In the genomic region with DNA sequence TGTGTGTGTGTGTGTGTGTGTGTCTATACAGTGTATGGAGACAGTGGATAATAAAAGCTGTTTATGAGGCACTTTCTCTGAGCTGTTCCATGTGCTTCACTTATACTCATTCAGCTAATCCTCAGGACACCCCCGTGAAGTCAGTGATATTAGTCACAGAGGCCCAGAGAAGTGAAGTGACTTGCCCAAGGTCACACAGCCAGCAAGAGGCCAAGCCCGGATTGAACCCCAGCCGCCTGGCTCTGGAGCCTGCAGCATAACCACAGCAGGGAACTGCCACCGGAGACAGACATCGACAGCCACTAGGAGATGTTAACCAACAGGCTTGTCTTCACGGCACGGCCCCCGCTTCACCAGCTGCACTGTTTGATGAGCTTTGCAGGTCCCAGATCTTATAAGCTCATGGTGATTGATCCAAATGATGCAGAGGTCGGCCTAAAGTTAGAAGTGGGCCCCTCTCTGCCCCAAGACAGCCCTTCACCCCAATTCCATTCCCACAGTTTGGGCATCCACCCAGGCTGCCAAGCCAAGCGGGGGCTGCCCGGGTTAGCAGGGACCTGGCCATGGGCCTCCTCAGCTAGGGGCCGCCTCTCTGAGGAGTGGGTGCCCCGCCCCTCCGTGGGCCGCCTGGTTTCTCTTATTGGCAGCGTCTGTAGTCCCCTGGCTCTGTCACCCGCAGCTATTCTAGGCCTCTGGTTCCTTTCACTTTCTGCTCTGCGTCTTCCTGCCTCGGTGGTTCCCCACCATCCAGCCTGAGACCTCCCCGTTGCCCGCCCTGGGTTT, we compare ENCODE assay signal across 7 cellular contexts. TPM values are rescaled to one million over a fixed set of nuclear protein-coding genes. Genes with fewer than 3 reads are reported as not detected.
DNase-seq lines count a peak whose midpoint lies in the region; ATAC-seq and TF ChIP-seq lines count a peak whose summit lies in the region.

No MANE protein-coding gene starts in this region.

- H3K36me3 ChIP-seq in heart left ventricle, result no peaks in the 10 kb centered on the region

- H3K4me1 Mint-ChIP-seq in activated CD4-positive, alpha-beta memory T cell treated with anti-CD3 and anti-CD28 coated beads, Interleukin-2, amount 10 ng/mL, durations not matched to agents 7 days and 5 days, result peaks cover 71% of the 10 kb centered on the region

- CTCF ChIA-PET in activated CD4-positive, alpha-beta memory T cell treated with anti-CD3 and anti-CD28 coated beads, Interleukin-2, amount 10 ng/mL, durations not matched to agents 7 days and 5 days (lab: Charles Lee), result interaction anchor here (0.7 to 2.8 kb wide), 21 partner anchors 8 to 261 kb away, joined by 3 to 16 read pairs (median 5); partner anchors contain the start of gene SOCS1

- in situ Hi-C loops in G401 (cut with HindIII; ENCODE audit: low sequenced_read_pairs), result no loop called here

- H3K4me3 ChIP-seq in heart left ventricle, result peak overlapping the region in 1 of 12 donors; percentile 28

- H3K27me3 ChIP-seq in heart left ventricle, result no peaks in the 10 kb centered on the region

- H3K27ac Mint-ChIP-seq in activated CD4-positive, alpha-beta memory T cell treated with anti-CD3 and anti-CD28 coated beads, Interleukin-2, amount 10 ng/mL, durations not matched to agents 7 days and 5 days, result peak overlapping the region; percentile 99

- H3K4me1 ChIP-seq in heart left ventricle, result peaks cover 0 to 32% (median 10%) of the 10 kb centered on the region in 12 donors

- POLR2A ChIA-PET in activated CD4-positive, alpha-beta memory T cell treated with anti-CD3 and anti-CD28 coated beads, Interleukin-2, amount 10 ng/mL, durations not matched to agents 7 days and 5 days (lab: Charles Lee), result interaction anchor here (0.7 to 5.5 kb wide), 41 partner anchors 9 to 572 kb away, joined by 3 to 102 read pairs (median 5); partner anchors contain the start of genes SOCS1 and ZC3H7A

- ATAC-seq in GM19395 (IDR thresholded peaks at IDR 0.05; ENCODE audit: unreplicated experiment) (peak; percentile 88), HG03457 (IDR thresholded peaks at IDR 0.05; ENCODE audit: unreplicated experiment) (peak; percentile 77), heart left ventricle (peak in 3 of 4 donors; percentile 5 to 49 (median 27))

- DNase-seq in activated CD4-positive, alpha-beta memory T cell treated with anti-CD3 and anti-CD28 coated beads, Interleukin-2, amount 10 ng/mL, durations not matched to agents 7 days and 5 days, result peak; percentile 82
- DNase-seq in heart left ventricle, result peak in 2 of 5 donors; percentile 38 to 49
- DNase-seq in stimulated activated CD8-positive, alpha-beta memory T cell treated with anti-CD3 and anti-CD28 coated beads, Interleukin-2, amount 100 ng/mL, for 48 hours (ENCODE audit: low read depth in 2 of 2), result peak; percentile 77 to 82
- DNase-seq in G401 (ENCODE audit: low spot score), result no peak
- DNase-seq in substantia nigra (lab: John Stamatoyannopoulos, UW), result no peak

- peak overlapping the region; percentile 68 for H3K4me3 Mint-ChIP-seq in activated CD4-positive, alpha-beta memory T cell treated with anti-CD3 and anti-CD28 coated beads, Interleukin-2, amount 10 ng/mL, durations not matched to agents 7 days and 5 days

- no peaks in the 10 kb centered on the region for H3K36me3 Mint-ChIP-seq in activated CD4-positive, alpha-beta memory T cell treated with anti-CD3 and anti-CD28 coated beads, Interleukin-2, amount 10 ng/mL, durations not matched to agents 7 days and 5 days (ENCODE audit: low read depth)

- no peaks in the 10 kb centered on the region for H3K27me3 Mint-ChIP-seq in activated CD4-positive, alpha-beta memory T cell treated with anti-CD3 and anti-CD28 coated beads, Interleukin-2, amount 10 ng/mL, durations not matched to agents 7 days and 5 days

- TF ChIP-seq CTCF in heart left ventricle (IDR thresholded peaks at IDR 0.05), result no peak

- intact Hi-C loops in heart left ventricle (cut with DNase I), result loop anchor here in 3 of 10 donors (2.0 to 10.0 kb wide), 3 partner anchors 32 to 50 kb away; partner anchors contain the start of gene SOCS1 (in 2 of the 3)

- H3K27ac ChIP-seq in heart left ventricle (peak overlapping the region in 6 of 12 donors; percentile 31 to 88 (median 75)), substantia nigra (ENCODE audit: low read depth, low read length, poor library complexity, severe bottlenecking) (no peak overlapping the region)

- TF ChIP-seq POLR2A in heart left ventricle (IDR thresholded peaks at IDR 0.05), result no peak

- H3K9me3 ChIP-seq in heart left ventricle, result no peaks in the 10 kb centered on the region

- H3K9me3 Mint-ChIP-seq in activated CD4-positive, alpha-beta memory T cell treated with anti-CD3 and anti-CD28 coated beads, Interleukin-2, amount 10 ng/mL, durations not matched to agents 7 days and 5 days, result no peaks in the 10 kb centered on the region

- 64 to 78% (median 65%) methylated on average over 14 to 21 of the region's 21 CpGs for WGBS in heart left ventricle, 4 donors

RNA-seq across cellular contexts. Expression of gene SOCS1, which starts 30.9 kb away (rescaled TPM):
- total RNA-seq in activated CD4-positive, alpha-beta memory T cell treated with anti-CD3 and anti-CD28 coated beads, Interleukin-2, amount 10 ng/mL, durations not matched to agents 7 days and 5 days, result 100 to 1,000 TPM; 136 to 142 TPM
- 10 to 100 TPM in 1 of 9 donors, 1 to 10 TPM in 7, under 1 TPM in 1; 0.63 to 14.8 (median 2.7) TPM for total RNA-seq in heart left ventricle
- polyA plus RNA-seq in heart left ventricle, result 1 to 10 TPM; 2.9 to 9.1 TPM
- 0.68 and 2.2 TPM in 2 replicates for total RNA-seq in G401 (2014; rRNA removed; shearing (Covaris generic))

RNA-seq across cellular contexts. Expression of gene TNP2, which starts 44.0 kb away (rescaled TPM):
- not detected for total RNA-seq in activated CD4-positive, alpha-beta memory T cell treated with anti-CD3 and anti-CD28 coated beads, Interleukin-2, amount 10 ng/mL, durations not matched to agents 7 days and 5 days
- not detected for total RNA-seq in heart left ventricle
- polyA plus RNA-seq in heart left ventricle, result not detected
- total RNA-seq in G401 (2014; rRNA removed; shearing (Covaris generic)), result not detected in 2 replicates

RNA-seq across cellular contexts. Expression of gene PRM3, which starts 48.3 kb away (rescaled TPM):
- total RNA-seq in activated CD4-positive, alpha-beta memory T cell treated with anti-CD3 and anti-CD28 coated beads, Interleukin-2, amount 10 ng/mL, durations not matched to agents 7 days and 5 days, result not detected
- not detected for total RNA-seq in heart left ventricle
- not detected for polyA plus RNA-seq in heart left ventricle
- total RNA-seq in G401 (2014; rRNA removed; shearing (Covaris generic)), result not detected in 2 replicates

RNA-seq across cellular contexts. Expression of gene PRM2, which starts 51.2 kb away (rescaled TPM):
- total RNA-seq in activated CD4-positive, alpha-beta memory T cell treated with anti-CD3 and anti-CD28 coated beads, Interleukin-2, amount 10 ng/mL, durations not matched to agents 7 days and 5 days, result not detected
- not detected for total RNA-seq in heart left ventricle
- polyA plus RNA-seq in heart left ventricle, result not detected
- not detected in 2 replicates for total RNA-seq in G401 (2014; rRNA removed; shearing (Covaris generic))

RNA-seq across cellular contexts. Expression of gene PRM1, which starts 56.0 kb away (rescaled TPM):
- total RNA-seq in activated CD4-positive, alpha-beta memory T cell treated with anti-CD3 and anti-CD28 coated beads, Interleukin-2, amount 10 ng/mL, durations not matched to agents 7 days and 5 days, result not detected
- total RNA-seq in heart left ventricle, result not detected
- not detected for polyA plus RNA-seq in heart left ventricle
- total RNA-seq in G401 (2014; rRNA removed; shearing (Covaris generic)), result not detected in 2 replicates

Comparison
In these comparisons a context has a peak if more than half of its experiments do, and no peak if none do; other contexts are left out.
1. ATAC-seq: peak in every context shown above with its lines; median percentile 88 in GM19395; 77 in HG03457; 27 in heart left ventricle.
2. DNase-seq: peak in activated CD4-positive, alpha-beta memory T cell treated with anti-CD3 and anti-CD28 coated beads, Interleukin-2, amount 10 ng/mL, durations not matched to agents 7 days and 5 days (single experiment) and stimulated activated CD8-positive, alpha-beta memory T cell treated with anti-CD3 and anti-CD28 coated beads, Interleukin-2, amount 100 ng/mL, for 48 hours (2 of 2); none in G401 (single experiment) and substantia nigra (0 of 49).
3. RNA of gene SOCS1, which starts 30.9 kb away (total RNA-seq): 136 to 142 TPM in activated CD4-positive, alpha-beta memory T cell treated with anti-CD3 and anti-CD28 coated beads, Interleukin-2, amount 10 ng/mL, durations not matched to agents 7 days and 5 days; 0.63 to 14.8 TPM in heart left ventricle and 0.68 to 2.2 TPM in G401; every median in the first group is over 4 times any median in the second.